26 cellular contexts compared by ENCODE assay signal in the genomic region with DNA sequence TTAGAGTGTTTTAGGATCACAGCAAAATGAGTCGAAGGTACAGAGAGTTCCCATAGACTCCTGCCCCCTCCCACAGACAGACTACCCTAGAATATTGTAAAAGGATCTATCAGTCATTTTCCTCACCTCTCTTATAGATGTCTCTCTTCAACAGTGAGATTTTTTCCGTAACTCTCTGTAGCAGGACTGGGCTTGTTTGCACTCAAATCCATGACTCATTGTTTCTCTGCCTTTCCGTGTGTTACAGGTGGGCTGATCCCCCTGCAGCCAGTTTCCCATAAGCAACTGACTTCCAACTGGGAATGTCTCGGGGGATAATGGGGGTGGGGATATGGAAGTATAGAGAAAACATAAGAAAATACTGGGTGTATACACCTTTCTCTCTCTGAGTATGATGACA.
DNase-seq lines count a peak whose midpoint lies in the region; ATAC-seq, FAIRE-seq and TF ChIP-seq lines count a peak whose summit lies in the region.
"Had no signal": no experiment of that assay in that cellular context is flagged by ENCODE, and none has a peak within 500 bp of the region (broad histone marks: within the 10 kb centered on the region; RNA-seq: fewer than 3 reads in every experiment).

No MANE protein-coding gene starts in this region.

- H4K20me1 ChIP-seq in keratinocyte (ENCODE audit: control insufficient read depth, extremely low read depth, insufficient read depth, low read length), result no peaks in the 10 kb centered on the region
- H4K20me1 ChIP-seq: BLaER1 had no signal

- no peak overlapping the region for H3K27ac ChIP-seq in RWPE2 (ENCODE audit: poor library complexity, severe bottlenecking)
- H3K27ac ChIP-seq in keratinocyte (ENCODE audit: control insufficient read depth, insufficient read depth, low read length), result no peak overlapping the region
- H3K27ac ChIP-seq: 22Rv1, BLaER1, GM23248 had no signal

- peak; percentile 73 for ATAC-seq in RWPE2 (ENCODE audit: low read depth)
- no peak for ATAC-seq in GM19395 (IDR thresholded peaks at IDR 0.05; ENCODE audit: unreplicated experiment)
- ATAC-seq: HCT116 had no signal

- FAIRE-seq in keratinocyte (lab: Jason Lieb, UNC), result peak; percentile 90
- FAIRE-seq: HTR-8/SVneo, RCC 7860 had no signal

- dilution Hi-C loops in keratinocyte (cut with MboI; ENCODE audit: extremely low pct_ligation_motif_present, low sequenced_read_pairs), result no loop called here

- H3K9me1 ChIP-seq in keratinocyte (ENCODE audit: control insufficient read depth, extremely low read depth, insufficient read depth, low read length), result no peaks in the 10 kb centered on the region

- H3K9me3 ChIP-seq in RWPE2 (ENCODE audit: severe bottlenecking) (no peaks in the 10 kb centered on the region), keratinocyte (ENCODE audit: control insufficient read depth, low read depth, low read length) (no peaks in the 10 kb centered on the region)
- H3K9me3 ChIP-seq: BLaER1, Caco-2 had no signal

- TF ChIP-seq CTCF in RWPE2 (IDR thresholded peaks at IDR 0.05; ENCODE audit: poor library complexity, severe bottlenecking) (no peak), epithelial cell of esophagus (IDR thresholded peaks at IDR 0.05; ENCODE audit: insufficient read depth, low read depth, low read length, missing control alignments) (no peak), keratinocyte (optimal IDR thresholded peaks at IDR 0.05 in 1 of 3, IDR thresholded peaks at IDR 0.05 in 1 of 3, conservative IDR thresholded peaks at IDR 0.05 in 1 of 3; ENCODE audit: extremely low read depth in 1 of 3, insufficient read depth in 2 of 3, low read length in 3 of 3) (no peak)

- H3K4me2 ChIP-seq in keratinocyte (ENCODE audit: control insufficient read depth, extremely low read depth, insufficient read depth, low read depth, low read length), result peak overlapping the region; percentile 54
- H3K4me2 ChIP-seq: BLaER1 had no signal

- no peak overlapping the region for H3K9ac ChIP-seq in keratinocyte (ENCODE audit: control insufficient read depth, extremely low read depth, insufficient read depth, low read length)
- H3K9ac ChIP-seq: BLaER1, GM23248 had no signal

- H3K27me3 ChIP-seq in RWPE2 (ENCODE audit: insufficient read depth, poor library complexity, severe bottlenecking), result no peaks in the 10 kb centered on the region
- H3K27me3 ChIP-seq in keratinocyte (ENCODE audit: control insufficient read depth, extremely low read depth, insufficient read depth, low read length), result no peaks in the 10 kb centered on the region
- H3K27me3 ChIP-seq: BLaER1 had no signal

- H3K4me3 ChIP-seq in RWPE2 (ENCODE audit: severe bottlenecking) (no peak overlapping the region), epithelial cell of esophagus (ENCODE audit: low read length) (no peak overlapping the region), keratinocyte (ENCODE audit: control insufficient read depth in 2 of 3, extremely low read depth in 1 of 3, insufficient read depth in 2 of 3, low read depth in 1 of 3, low read length in 3 of 3) (no peak overlapping the region)
- H3K4me3 ChIP-seq: BLaER1, GM23248 had no signal

- DNase-seq in NCI-H524 (lab: John Stamatoyannopoulos, UW), result peak; percentile 8 to 39
- DNase-seq in NCI-H524 treated with DMSO at 0.1 percent for 48 hours (lab: John Stamatoyannopoulos, UW), result no peak
- no peak for DNase-seq in RWPE2 (ENCODE audit: low spot score)
- DNase-seq in epithelial cell of esophagus (ENCODE audit: low read depth), result peak; percentile 80
- DNase-seq in keratinocyte (ENCODE audit: low read depth, low spot score), result no peak
- no peak for DNase-seq in GM19240 (ENCODE audit: insufficient read length, low spot score)
- no peak for DNase-seq in NCI-H748 (lab: John Stamatoyannopoulos, UW; ENCODE audit: unreplicated experiment)
- DNase-seq: ACHN; Caco-2; CD4-positive, alpha-beta T cell; DMS 273 treated with DMSO at 0.1 percent for 48 hours; DMS79 treated with DMSO at 0.1 percent for 48 hours; GM23248; KG1; NCI-H1105; NCI-H146; NCI-H2029; NCI-H2227 treated with DMSO at 0.1 percent for 48 hours; NCI-H510A; OCI-M1 had no signal

- H3K36me3 ChIP-seq in RWPE2 (ENCODE audit: low read depth) (no peaks in the 10 kb centered on the region), keratinocyte (ENCODE audit: control insufficient read depth in 2 of 2, extremely low read depth in 1 of 2, insufficient read depth in 2 of 2, low read length in 2 of 2) (no peaks in the 10 kb centered on the region)
- H3K36me3 ChIP-seq: BLaER1 had no signal

- no peaks in the 10 kb centered on the region for H3K79me2 ChIP-seq in keratinocyte (ENCODE audit: control insufficient read depth, insufficient read depth, low read length)

- peaks cover 6% of the 10 kb centered on the region for H3K4me1 ChIP-seq in RWPE2 (ENCODE audit: insufficient read depth, poor library complexity, severe bottlenecking)
- peaks cover 8% of the 10 kb centered on the region for H3K4me1 ChIP-seq in keratinocyte (ENCODE audit: control insufficient read depth, extremely low read depth, insufficient read depth, low read length)
- H3K4me1 ChIP-seq: BLaER1, Caco-2 had no signal

- H2AFZ ChIP-seq in keratinocyte (ENCODE audit: control insufficient read depth, low read length), result no peak overlapping the region
- H2AFZ ChIP-seq: GM23248 had no signal

Comparison
In these comparisons a context has a peak if more than half of its experiments do, and no peak if none do; other contexts are left out.
1. DNase-seq: peak in NCI-H524 (2 of 2) and epithelial cell of esophagus (single experiment); none in NCI-H524 treated with DMSO at 0.1 percent for 48 hours (single experiment), RWPE2 (single experiment), keratinocyte (single experiment), GM19240 (single experiment) and NCI-H748 (single experiment).